1 cellular context compared by ENCODE assay signal in genomic region chr20:53384392-53384791, GRCh38.
TF ChIP-seq lines count a peak whose summit lies in the region.

No MANE protein-coding gene starts in this region.

TF ChIP-seq in HepG2, 621 proteins besides CTCF, POLR2A, EP300 and RAD21:
- no peak for TF ChIP-seq MIXL1 (CRISPR knock-in tag; IDR thresholded peaks at IDR 0.05)
- TF ChIP-seq ZNF768 (CRISPR knock-in tag; IDR thresholded peaks at IDR 0.05): peak; percentile 75
TF ChIP-seq in HepG2: peak in this region for 1.
